In the genomic region with DNA sequence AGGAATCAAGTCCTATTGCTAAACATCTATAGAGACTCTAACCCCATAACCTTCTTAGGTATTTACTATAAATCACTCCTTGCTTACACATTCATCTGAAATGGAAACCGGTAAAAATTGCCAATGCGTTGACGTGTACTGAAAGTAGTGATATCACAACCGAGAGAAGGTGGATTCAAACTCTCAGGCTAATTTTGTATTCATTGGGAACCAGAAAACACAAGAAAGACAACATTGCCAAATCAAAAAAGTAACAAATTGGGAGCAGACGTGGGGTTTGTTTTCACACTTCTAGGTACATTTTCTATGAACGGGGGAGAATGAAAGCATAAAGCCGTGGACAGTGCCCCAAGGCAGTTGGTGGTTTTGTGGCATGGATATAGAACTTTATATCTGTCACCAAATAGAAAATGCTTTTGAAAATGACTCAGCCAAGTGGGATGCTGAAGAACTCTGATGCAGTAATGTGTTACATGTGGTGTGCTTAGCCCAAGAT, we compare ENCODE assay signal across 8 cellular contexts.
DNase-seq lines count a peak whose midpoint lies in the region; ATAC-seq and TF ChIP-seq lines count a peak whose summit lies in the region.

No MANE protein-coding gene starts in this region.

- no peak for DNase-seq in sigmoid colon
- DNase-seq in activated effector memory CD4-positive, alpha-beta T cell treated with anti-CD3 and anti-CD28 coated beads, Interleukin-2, amount 50 U/mL, for 16 hours, result no peak
- no peak for DNase-seq in putamen (ENCODE audit: low spot score)
- no peak for DNase-seq in NCI-H1048 (lab: John Stamatoyannopoulos, UW)

- H3K27me3 ChIP-seq in sigmoid colon, result no peaks in the 10 kb centered on the region

- TF ChIP-seq POLR2A in sigmoid colon (IDR thresholded peaks at IDR 0.05), result no peak

- TF ChIP-seq CTCF in sigmoid colon (IDR thresholded peaks at IDR 0.05), result no peak

- no peaks in the 10 kb centered on the region for H3K36me3 Mint-ChIP-seq in activated T-helper 17 cell treated with anti-CD3 and anti-CD28 coated beads, Interleukin-2, amount 50 U/mL, for 72 hours (ENCODE audit: low read depth)

- no peak overlapping the region for H3K4me3 ChIP-seq in sigmoid colon

- WGBS in sigmoid colon, 2 donors, result 73 to 89% methylated on average over 7 of the region's 7 CpGs

- no peaks in the 10 kb centered on the region for H3K9me3 ChIP-seq in sigmoid colon

- H3K27ac ChIP-seq in sigmoid colon, result peak overlapping the region; percentile 19 to 67 (median 66)

- H3K4me3 Mint-ChIP-seq in activated T-helper 17 cell treated with anti-CD3 and anti-CD28 coated beads, Interleukin-2, amount 50 U/mL, for 72 hours, result peak overlapping the region; percentile 68

- no peaks in the 10 kb centered on the region for H3K9me3 Mint-ChIP-seq in activated T-helper 17 cell treated with anti-CD3 and anti-CD28 coated beads, Interleukin-2, amount 50 U/mL, for 72 hours

- TF ChIP-seq EP300 in sigmoid colon (IDR thresholded peaks at IDR 0.05), result no peak

- peaks cover 9% of the 10 kb centered on the region for H3K27me3 Mint-ChIP-seq in activated T-helper 17 cell treated with anti-CD3 and anti-CD28 coated beads, Interleukin-2, amount 50 U/mL, for 72 hours

- peak overlapping the region; percentile 91 for H3K27ac Mint-ChIP-seq in activated T-helper 17 cell treated with anti-CD3 and anti-CD28 coated beads, Interleukin-2, amount 50 U/mL, for 72 hours

- intact Hi-C loops in sigmoid colon (cut with DNase I), result no loop called here

- peaks cover 24% of the 10 kb centered on the region for H3K4me1 Mint-ChIP-seq in activated T-helper 17 cell treated with anti-CD3 and anti-CD28 coated beads, Interleukin-2, amount 50 U/mL, for 72 hours

- peaks cover 0 to 47% (median 26%) of the 10 kb centered on the region in 4 donors for H3K4me1 ChIP-seq in sigmoid colon

- ATAC-seq in GM18502 (IDR thresholded peaks at IDR 0.05; ENCODE audit: poor library complexity, unreplicated experiment) (peak; percentile 75), HG02870 (IDR thresholded peaks at IDR 0.05; ENCODE audit: unreplicated experiment) (peak; percentile 72), HG02610 (IDR thresholded peaks at IDR 0.05; ENCODE audit: unreplicated experiment) (no peak)
- peak; percentile 88 for ATAC-seq in activated T-helper 17 cell treated with anti-CD3 and anti-CD28 coated beads, Interleukin-2, amount 50 U/mL, for 72 hours (replicated peaks)

- no peaks in the 10 kb centered on the region for H3K36me3 ChIP-seq in sigmoid colon
